ENCODE assay signal across 17 cellular contexts in the genomic region with DNA sequence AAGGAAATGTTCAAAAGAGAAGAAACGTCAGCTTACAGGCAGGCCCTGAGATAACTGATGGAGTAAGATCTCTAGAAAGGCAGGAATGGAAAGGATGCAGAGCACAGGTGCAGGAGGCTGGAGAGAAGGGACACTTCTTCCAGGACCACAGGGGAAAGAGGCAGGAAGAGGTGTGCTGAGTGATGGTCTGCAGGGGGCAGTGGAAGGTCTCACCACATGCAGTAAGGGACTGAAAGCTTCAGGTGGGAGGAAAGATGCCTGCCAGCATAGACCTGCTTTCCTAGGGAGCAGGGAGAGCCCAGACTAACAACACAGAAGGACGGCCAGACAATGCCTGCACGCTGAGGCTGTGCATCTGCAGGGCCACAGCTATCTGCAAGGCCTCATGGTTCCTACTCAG.
DNase-seq lines count a peak whose midpoint lies in the region; ATAC-seq and TF ChIP-seq lines count a peak whose summit lies in the region.
"Had no signal": no experiment of that assay in that cellular context is flagged by ENCODE, and none has a peak within 500 bp of the region (broad histone marks: within the 10 kb centered on the region; RNA-seq: fewer than 3 reads in every experiment).

No MANE protein-coding gene starts in this region.

- no peak overlapping the region for H4K5ac ChIP-seq in mesendoderm (ENCODE audit: low read length)

- no peak overlapping the region for H3K27ac Mint-ChIP-seq in GM23338
- no peak overlapping the region for H3K27ac Mint-ChIP-seq in endodermal cell
- H3K27ac Mint-ChIP-seq: CD4-positive, alpha-beta memory T cell had no signal

- H3K9ac ChIP-seq in PC-3 (ENCODE audit: low read length) (no peak overlapping the region), endodermal cell (ENCODE audit: extremely low read depth, low read length, poor library complexity, severe bottlenecking) (no peak overlapping the region), mesendoderm (ENCODE audit: low read length) (no peak overlapping the region)

- WGBS in endodermal cell (ENCODE audit: insufficient coverage in 1 of 2, insufficient read length in 1 of 2), 2 experiments: 75 to 81% methylated on average over 3 of the region's 3 CpGs
- WGBS in mesendoderm (ENCODE audit: extremely low coverage, insufficient coverage, low lambda C conversion rate): no CpG with 5 or more reads among the region's 3 CpGs

- ATAC-seq in GM23338 (peak; percentile 91), PC-3 (peak; percentile 35; the same call in 1 of the 2 replicates), HG02840 (IDR thresholded peaks at IDR 0.05; ENCODE audit: low FRiP score, unreplicated experiment) (no peak)
- ATAC-seq: A549, K562 had no signal

- H3K9me2 ChIP-seq in GM23338 (ENCODE audit: insufficient read depth): no peaks in the 10 kb centered on the region
- H3K9me2 ChIP-seq in PC-3 (replicated peaks; ENCODE audit: low read length): no peaks in the 10 kb centered on the region

- H3K4me3 ChIP-seq in GM23338 (no peak overlapping the region), PC-3 (ENCODE audit: low read length) (no peak overlapping the region), endodermal cell (ENCODE audit: low read length) (no peak overlapping the region), mesendoderm (ENCODE audit: low read length) (no peak overlapping the region), SJCRH30 (no peak overlapping the region)
- H3K4me3 ChIP-seq: A549, HAP-1, K562 had no signal

- H3K79me1 ChIP-seq in mesendoderm (ENCODE audit: low read length): no peaks in the 10 kb centered on the region

- peaks cover 5% of the 10 kb centered on the region for H3K27me3 Mint-ChIP-seq in GM23338 (ENCODE audit: insufficient read depth, low read depth, poor library complexity)
- no peaks in the 10 kb centered on the region for H3K27me3 Mint-ChIP-seq in endodermal cell (ENCODE audit: insufficient read depth)

- no peak overlapping the region for H3K4me2 ChIP-seq in GM23338
- H3K4me2 ChIP-seq in PC-3 (ENCODE audit: low read length): no peak overlapping the region
- no peak overlapping the region for H3K4me2 ChIP-seq in mesendoderm (ENCODE audit: low read length)
- H3K4me2 ChIP-seq: A549 had no signal

- H3K4me1 ChIP-seq in GM23338 (ENCODE audit: insufficient read depth) (0 out of 2 replicates have a peak, but pooled peaks cover 3% of the 10 kb centered on the region), PC-3 (ENCODE audit: insufficient read depth, low read length) (no peaks in the 10 kb centered on the region), endodermal cell (ENCODE audit: control insufficient read depth, insufficient read depth, low read length) (no peaks in the 10 kb centered on the region), mesendoderm (ENCODE audit: control insufficient read depth, low read depth, low read length) (no peaks in the 10 kb centered on the region), SJCRH30 (no peaks in the 10 kb centered on the region)
- H3K4me1 ChIP-seq: A549, BE2C, HAP-1 had no signal

- POLR2A ChIA-PET in PC-3 (lab: Charles Lee; ENCODE audit: unreplicated experiment): no interaction called here

- TF ChIP-seq CTCF in GM23338 (conservative IDR thresholded peaks at IDR 0.05; ENCODE audit: low read depth in 2 of 2) (peak; percentile 39 to 77), PC-3 (conservative IDR thresholded peaks at IDR 0.05; ENCODE audit: low read depth, low read length) (no peak), endodermal cell (conservative IDR thresholded peaks at IDR 0.05) (peak; percentile 71)

- CTCF ChIA-PET in PC-3 (lab: Charles Lee): no interaction called here

- H2AFZ ChIP-seq in GM23338 (no peak overlapping the region), PC-3 (ENCODE audit: low read length) (no peak overlapping the region)

- no peak overlapping the region for H2BK5ac ChIP-seq in mesendoderm (ENCODE audit: low read length)

- no peak overlapping the region for H3K18ac ChIP-seq in mesendoderm (ENCODE audit: low read length)

- H3F3A ChIP-seq in GM23338 (replicated peaks; ENCODE audit: low read depth) (no peaks in the 10 kb centered on the region), PC-3 (ENCODE audit: low read length, unreplicated experiment) (no peaks in the 10 kb centered on the region)

- DNase-seq in GM23338 (ENCODE audit: low spot score) (peak; percentile 43), PC-3 (no peak), endodermal cell (peak; percentile 70), mesendoderm (peak; percentile 53), SJCRH30 (no peak), erythroblast (lab: John Stamatoyannopoulos, UW) (no peak)
- no peak for DNase-seq in activated CD8-positive, alpha-beta memory T cell treated with anti-CD3 and anti-CD28 coated beads for 24 hours
- DNase-seq: BE2C; CD4-positive, alpha-beta memory T cell; DND-41; GF-D8 had no signal

- H3K79me2 ChIP-seq in GM23338 (replicated peaks; ENCODE audit: insufficient read depth) (no peaks in the 10 kb centered on the region), PC-3 (ENCODE audit: low read length) (no peaks in the 10 kb centered on the region), mesendoderm (ENCODE audit: control insufficient read depth, insufficient read depth, low read length) (no peaks in the 10 kb centered on the region)

- H2BK120ac ChIP-seq in mesendoderm (ENCODE audit: low read depth, low read length): no peak overlapping the region

- no peak overlapping the region for H2BK15ac ChIP-seq in mesendoderm (replicated peaks; ENCODE audit: low read depth)

- H3K9me3 Mint-ChIP-seq in GM23338 (peaks cover 24% of the 10 kb centered on the region), endodermal cell (peaks cover 23% of the 10 kb centered on the region)

- intact Hi-C loops in PC-3 (cut with micrococcal nuclease): no loop called here

- H3K9me3 ChIP-seq in PC-3 (ENCODE audit: low read length) (no peaks in the 10 kb centered on the region), endodermal cell (ENCODE audit: control insufficient read depth, low read length) (peaks cover 19% of the 10 kb centered on the region), SJCRH30 (replicated peaks) (no peaks in the 10 kb centered on the region)
- H3K9me3 ChIP-seq: A549, BE2C, HAP-1 had no signal

- H3K36me3 Mint-ChIP-seq in GM23338 (ENCODE audit: low read depth) (peaks cover 22% of the 10 kb centered on the region), endodermal cell (ENCODE audit: low read depth) (no peaks in the 10 kb centered on the region)

- H3K56ac ChIP-seq in mesendoderm (ENCODE audit: low read length): no peak overlapping the region

- no peak overlapping the region for H2AK5ac ChIP-seq in mesendoderm (ENCODE audit: low read length)

- H4K20me1 ChIP-seq in GM23338 (replicated peaks; ENCODE audit: insufficient read depth) (no peaks in the 10 kb centered on the region), PC-3 (ENCODE audit: low read length) (no peaks in the 10 kb centered on the region)

- peaks cover 4% of the 10 kb centered on the region; the same call in 2 of the 3 replicates for H3K4me1 Mint-ChIP-seq in GM23338
- no peaks in the 10 kb centered on the region for H3K4me1 Mint-ChIP-seq in endodermal cell
- H3K4me1 Mint-ChIP-seq: CD4-positive, alpha-beta memory T cell had no signal

- no peak overlapping the region for H4K8ac ChIP-seq in mesendoderm (ENCODE audit: low read depth, low read length)

- no TSS peak for BruUV-seq in PC-3 (replicated peaks; lab: Mats Ljungman, UMichigan)

- no peak overlapping the region for H3K4ac ChIP-seq in mesendoderm (ENCODE audit: low read depth, low read length)

- H3K27ac ChIP-seq in GM23338 (ENCODE audit: low read depth) (no peak overlapping the region), PC-3 (ENCODE audit: low read length) (no peak overlapping the region), endodermal cell (ENCODE audit: low read depth, low read length) (no peak overlapping the region), mesendoderm (ENCODE audit: low read depth, low read length) (no peak overlapping the region), SJCRH30 (no peak overlapping the region)
- H3K27ac ChIP-seq: A549, C4-2B, HL-60 had no signal

- H3K23ac ChIP-seq in mesendoderm (ENCODE audit: low read length): no peak overlapping the region

- H3K27me3 ChIP-seq in GM23338 (ENCODE audit: insufficient read depth): no peaks in the 10 kb centered on the region
- no peaks in the 10 kb centered on the region for H3K27me3 ChIP-seq in PC-3 (ENCODE audit: low read length)
- H3K27me3 ChIP-seq in endodermal cell (ENCODE audit: control insufficient read depth, insufficient read depth, low read length, poor library complexity, severe bottlenecking): no peaks in the 10 kb centered on the region
- H3K27me3 ChIP-seq in mesendoderm (ENCODE audit: insufficient read depth, low read length, poor library complexity): no peaks in the 10 kb centered on the region
- no peaks in the 10 kb centered on the region for H3K27me3 ChIP-seq in SJCRH30
- H3K27me3 ChIP-seq: BE2C had no signal

- H3K4me3 Mint-ChIP-seq in GM23338: no peak overlapping the region
- no peak overlapping the region for H3K4me3 Mint-ChIP-seq in endodermal cell
- H3K4me3 Mint-ChIP-seq: CD4-positive, alpha-beta memory T cell had no signal

- H3K36me3 ChIP-seq in GM23338 (ENCODE audit: insufficient read depth) (peaks cover 4% of the 10 kb centered on the region; the same call in 1 of the 2 replicates), PC-3 (ENCODE audit: low read depth, low read length) (no peaks in the 10 kb centered on the region), endodermal cell (ENCODE audit: control insufficient read depth, insufficient read depth, low read length) (no peaks in the 10 kb centered on the region), mesendoderm (ENCODE audit: control insufficient read depth, insufficient read depth, low read length) (no peaks in the 10 kb centered on the region), SJCRH30 (no peaks in the 10 kb centered on the region)
- H3K36me3 ChIP-seq: BE2C, HAP-1 had no signal

- no peak for TF ChIP-seq POLR2A in erythroblast (IDR thresholded peaks at IDR 0.05; ENCODE audit: low read length)

TF ChIP-seq in GM23338, 12 proteins besides CTCF, POLR2A, EP300 and RAD21 (continues in another document):
- TF ChIP-seq EZH2phosphoT487 (IDR thresholded peaks at IDR 0.05; ENCODE audit: unreplicated experiment): no peak
- TF ChIP-seq STAT1 (IDR thresholded peaks at IDR 0.05; ENCODE audit: unreplicated experiment): no peak
- no peak for TF ChIP-seq CREB1 (CRISPR knock-in tag; IDR thresholded peaks at IDR 0.05; ENCODE audit: low read depth)
- TF ChIP-seq JUNB (IDR thresholded peaks at IDR 0.05; ENCODE audit: unreplicated experiment): no peak
- no peak for TF ChIP-seq POLR2AphosphoS5 (IDR thresholded peaks at IDR 0.05; ENCODE audit: low read depth)
- no peak for TF ChIP-seq EZH2 (IDR thresholded peaks at IDR 0.05; ENCODE audit: low read depth, unreplicated experiment)
- no peak for TF ChIP-seq NANOG (IDR thresholded peaks at IDR 0.05; ENCODE audit: borderline replicate concordance)

Comparison
In these comparisons a context has a peak if more than half of its experiments do, and no peak if none do; other contexts are left out.
1. DNase-seq: peak in GM23338 (single experiment), endodermal cell (single experiment) and mesendoderm (single experiment); none in PC-3 (single experiment), SJCRH30 (0 of 2), erythroblast (0 of 2) and activated CD8-positive, alpha-beta memory T cell treated with anti-CD3 and anti-CD28 coated beads for 24 hours (single experiment).